Comparison of ENCODE assay signal across 9 cellular contexts in the genomic region with DNA sequence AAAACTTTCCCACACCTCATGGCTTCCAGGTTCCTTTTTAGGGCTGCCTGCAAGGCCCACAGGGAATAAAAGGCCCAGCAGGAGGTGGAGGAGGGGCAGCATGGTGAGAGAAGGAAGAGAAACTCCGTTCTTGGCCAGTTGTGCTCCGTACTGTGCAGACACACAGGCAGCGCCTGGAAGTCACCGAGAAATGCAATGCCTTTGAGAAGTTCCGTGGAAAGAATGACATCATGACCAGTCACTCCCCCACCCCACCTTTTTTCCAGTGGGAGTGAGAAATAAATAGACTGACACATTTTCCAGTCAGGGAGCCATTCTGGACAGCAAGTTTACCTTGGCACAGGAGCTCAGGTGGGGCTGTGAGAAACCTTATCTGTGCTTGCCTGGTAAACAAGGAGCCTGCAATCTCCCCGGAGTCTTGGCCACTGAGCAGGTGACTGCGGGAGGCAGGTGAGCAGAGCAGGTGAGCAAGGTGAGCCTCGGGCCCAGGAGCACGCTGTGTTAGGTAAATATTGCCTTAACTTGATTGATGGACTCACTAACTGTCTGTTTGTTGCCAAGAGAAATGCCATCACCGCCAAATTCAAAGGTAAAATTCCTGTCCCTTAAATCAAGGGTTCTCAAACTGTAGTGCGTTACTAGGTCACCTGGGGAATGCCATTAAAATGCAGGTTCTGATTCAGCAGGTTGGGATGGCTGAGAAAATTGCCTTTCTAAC. TPM values are rescaled to one million over a fixed set of nuclear protein-coding genes. Genes with fewer than 3 reads are reported as not detected.
DNase-seq lines count a peak whose midpoint lies in the region; ATAC-seq, FAIRE-seq and TF ChIP-seq lines count a peak whose summit lies in the region.
"Had no signal": no experiment of that assay in that cellular context is flagged by ENCODE, and none has a peak within 500 bp of the region (broad histone marks: within the 10 kb centered on the region; RNA-seq: fewer than 3 reads in every experiment).

No MANE protein-coding gene starts in this region.

- 7 to 13% methylated on average over 11 of the region's 11 CpGs for WGBS in pancreas, 2 donors

- H3K4me1 ChIP-seq in pancreas (peaks cover 14 to 23% (median 19%) of the 10 kb centered on the region in 3 donors), SJCRH30 (no peaks in the 10 kb centered on the region)

- ATAC-seq in pancreas, result peak; percentile 94 to 98 (median 96)
- ATAC-seq: Panc1 had no signal

- no peak for DNase-seq in GM12891 (ENCODE audit: insufficient read length, low spot score)
- DNase-seq in NCI-H2029 treated with DMSO at 0.1 percent for 48 hours (lab: John Stamatoyannopoulos, UW), result peak; percentile 93
- peak; percentile 89 for DNase-seq in bronchial epithelial cell (ENCODE audit: low read depth)
- peak; percentile 78 to 97 (median 94) for DNase-seq in pancreas
- no peak for DNase-seq in SHP77 treated with DMSO at 0.1 percent for 48 hours (lab: John Stamatoyannopoulos, UW)
- no peak for DNase-seq in activated naive CD4-positive, alpha-beta T cell (lab: John Stamatoyannopoulos, UW)
- DNase-seq in SJCRH30, result no peak
- no peak for DNase-seq in NK-92 treated with Interleukin-12 subunit alpha and Interleukin-12 subunit beta, amount 100 ng/mL, for 24 hours (lab: John Stamatoyannopoulos, UW)

- H3K27me3 ChIP-seq in bronchial epithelial cell (ENCODE audit: control insufficient read depth, insufficient read depth, low read length), result peaks cover 6% of the 10 kb centered on the region
- H3K27me3 ChIP-seq in pancreas, result no peaks in the 10 kb centered on the region
- H3K27me3 ChIP-seq in SJCRH30, result 0 out of 2 replicates have a peak, but pooled peaks cover 2% of the 10 kb centered on the region

- H3K27ac ChIP-seq in pancreas (peak overlapping the region; percentile 50 to 90 (median 79)), SJCRH30 (no peak overlapping the region)

- H3K9me3 ChIP-seq in pancreas (no peaks in the 10 kb centered on the region), SJCRH30 (replicated peaks) (no peaks in the 10 kb centered on the region)

- H3K36me3 ChIP-seq in bronchial epithelial cell (ENCODE audit: control insufficient read depth, insufficient read depth, low read length) (no peaks in the 10 kb centered on the region), pancreas (no peaks in the 10 kb centered on the region), SJCRH30 (no peaks in the 10 kb centered on the region)

- intact Hi-C loops in pancreas (cut with DNase I), result no loop called here

- no peak overlapping the region for H3K4me3 ChIP-seq in bronchial epithelial cell (ENCODE audit: low read depth, low read length)
- no peak overlapping the region for H3K4me3 ChIP-seq in pancreas
- no peak overlapping the region for H3K4me3 ChIP-seq in SJCRH30

- no peak for TF ChIP-seq POLR2A in GM12891 (IDR thresholded peaks at IDR 0.05; ENCODE audit: low read depth, low read length)

- TF ChIP-seq CTCF in bronchial epithelial cell (IDR thresholded peaks at IDR 0.05; ENCODE audit: insufficient read depth, low read length, severe bottlenecking), result no peak
- no peak for TF ChIP-seq CTCF in pancreas (IDR thresholded peaks at IDR 0.05)

- peak; percentile 74 for FAIRE-seq in GM12891 (lab: Jason Lieb, UNC)
- FAIRE-seq in bronchial epithelial cell (lab: Jason Lieb, UNC), result peak; percentile 86
- FAIRE-seq in pancreas (lab: Jason Lieb, UNC), result no peak

TF ChIP-seq in GM12891, 5 proteins besides CTCF, POLR2A, EP300 and RAD21:
- TF ChIP-seq SPI1 (IDR thresholded peaks at IDR 0.05; ENCODE audit: low read depth, low read length) (peak; percentile 59), PAX5 (IDR thresholded peaks at IDR 0.05; ENCODE audit: insufficient read depth, low read length, severe bottlenecking) (no peak)
TF ChIP-seq in GM12891: peak in this region for 1.

RNA-seq across cellular contexts. Expression of a gene that starts 13.5 kb away (rescaled TPM):
- 35.5 TPM for polyA plus RNA-seq in GM12891 (2012; ENCODE audit: low read depth, missing spikeins)
- 6.9 and 18.7 TPM in 2 replicates for total RNA-seq in bronchial epithelial cell
- 10 to 100 TPM in 2 of 6 donors, 1 to 10 TPM in 4; 5.1 to 26.9 (median 7.4) TPM for total RNA-seq in pancreas
- 10 to 100 TPM in 1 of 2 donors, 1 to 10 TPM in 1; 4.1 to 12.1 TPM for polyA plus RNA-seq in pancreas
- total RNA-seq in SJCRH30 (2014; rRNA removed; shearing (Covaris generic)), result 140 and 158 TPM in 2 replicates

Comparison
In these comparisons a context has a peak if more than half of its experiments do, and no peak if none do; other contexts are left out.
1. DNase-seq: peak in NCI-H2029 treated with DMSO at 0.1 percent for 48 hours (single experiment), bronchial epithelial cell (single experiment) and pancreas (6 of 6); none in GM12891 (single experiment), SHP77 treated with DMSO at 0.1 percent for 48 hours (single experiment), activated naive CD4-positive, alpha-beta T cell (0 of 4), SJCRH30 (0 of 2) and NK-92 treated with Interleukin-12 subunit alpha and Interleukin-12 subunit beta, amount 100 ng/mL, for 24 hours (single experiment).